ENCODE assay signal across 12 cellular contexts in the genomic region with DNA sequence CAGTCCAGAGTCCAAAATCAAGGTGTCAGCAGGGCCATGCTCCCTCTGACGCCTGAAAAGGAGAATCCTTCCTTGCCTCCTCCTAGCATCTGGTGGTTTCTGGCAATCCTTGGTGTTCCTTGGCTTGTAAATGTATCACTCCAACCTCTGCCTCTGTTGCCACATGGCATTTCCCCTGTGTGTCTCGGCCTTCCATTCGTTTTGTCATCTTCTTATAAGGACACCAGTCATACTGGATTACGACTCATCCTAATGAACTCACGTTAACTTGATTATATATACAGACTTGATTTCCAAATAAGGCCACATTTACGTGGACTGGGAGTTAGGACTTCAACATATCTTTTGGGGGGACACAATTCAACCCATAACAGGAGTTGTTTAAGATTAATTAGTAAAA.
"Had no signal": no experiment of that assay in that cellular context is flagged by ENCODE, and none has a peak within 500 bp of the region (broad histone marks: within the 10 kb centered on the region; RNA-seq: fewer than 3 reads in every experiment).

No MANE protein-coding gene starts in this region.

- DNase-seq: activated CD8-positive, alpha-beta T cell treated with anti-CD3 and anti-CD28 coated beads for 36 hours; activated naive CD4-positive, alpha-beta T cell treated with anti-CD3 and anti-CD28 coated beads, Interleukin-2, amount 10 ng/mL, durations not matched to agents 7 days and 5 days; activated T-cell treated with anti-CD3 and anti-CD28 coated beads for 4 hours; cortex of kidney; effector CD8-positive, alpha-beta T cell; hippocampal formation; pancreas; stimulated activated CD4-positive, alpha-beta T cell treated with anti-CD3 and anti-CD28 coated beads, Interleukin-2, amount 100 ng/mL, for 48 hours; stimulated activated naive CD8-positive, alpha-beta T cell treated with anti-CD3 and anti-CD28 coated beads, Interleukin-15, Interleukin-2, amounts not matched to agents 100 U/mL and 50 U/mL, for 24 hours; upper lobe of left lung had no signal

- H3K27me3 ChIP-seq: pancreas, suprapubic skin, upper lobe of left lung had no signal

- FAIRE-seq: pancreas had no signal

- H3K36me3 ChIP-seq: pancreas, suprapubic skin, upper lobe of left lung had no signal

- H3K4me3 ChIP-seq: pancreas, suprapubic skin, upper lobe of left lung had no signal

- H3K27ac ChIP-seq: pancreas, suprapubic skin, upper lobe of left lung had no signal

- H3K4me1 ChIP-seq: pancreas had no signal

- ATAC-seq: activated CD8-positive, alpha-beta T cell treated with anti-CD3 and anti-CD28 coated beads for 36 hours; activated T-helper 17 cell treated with anti-CD3 and anti-CD28 coated beads, Interleukin-2, amount 50 U/mL, for 72 hours; pancreas; stimulated activated naive CD8-positive, alpha-beta T cell treated with anti-CD3 and anti-CD28 coated beads, Interleukin-15, Interleukin-2, amounts not matched to agents 100 U/mL and 50 U/mL, for 24 hours had no signal

- H3K9me3 ChIP-seq: pancreas, suprapubic skin, upper lobe of left lung had no signal
